ENCODE assay signal across 29 cellular contexts in the genomic region with DNA sequence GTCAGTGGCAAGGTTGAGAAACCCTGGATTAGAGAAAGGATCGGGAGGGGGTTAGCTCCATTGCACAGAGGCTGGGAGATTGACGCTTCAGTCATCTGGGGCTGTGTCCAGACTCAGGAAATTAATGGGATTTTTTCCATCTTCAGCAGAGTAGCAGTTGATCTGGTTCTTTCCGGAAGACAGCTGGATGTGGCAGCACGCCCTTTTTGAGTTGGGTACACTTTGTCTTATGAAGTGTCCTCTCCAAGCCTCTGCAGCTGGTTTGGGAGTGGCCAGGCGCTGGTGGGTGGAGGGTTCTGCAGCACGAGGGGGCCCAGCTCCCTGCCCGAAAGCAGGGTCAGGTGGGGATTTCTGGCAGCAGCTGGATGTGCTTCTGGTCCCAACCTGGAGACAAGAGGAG.
"Had no signal": no experiment of that assay in that cellular context is flagged by ENCODE, and none has a peak within 500 bp of the region (broad histone marks: within the 10 kb centered on the region; RNA-seq: fewer than 3 reads in every experiment).

No MANE protein-coding gene starts in this region.

- H3K27ac ChIP-seq: adrenal gland, body of pancreas, cardiac muscle cell, colonic mucosa, epithelial cell of prostate, esophagus squamous epithelium, left lung, parathyroid adenoma, right atrium auricular region, spleen, transverse colon, VCaP had no signal

- H3K27ac Mint-ChIP-seq: activated naive CD4-positive, alpha-beta T cell treated with anti-CD3 and anti-CD28 coated beads for 36 hours; activated naive CD8-positive, alpha-beta T cell treated with anti-CD3 and anti-CD28 coated beads for 36 hours; naive B cell; nephron progenitor cell had no signal

- H3K4me3 Mint-ChIP-seq: activated naive CD4-positive, alpha-beta T cell treated with anti-CD3 and anti-CD28 coated beads for 36 hours; activated naive CD8-positive, alpha-beta T cell treated with anti-CD3 and anti-CD28 coated beads for 36 hours; naive B cell; nephron progenitor cell had no signal

- H3K4me3 ChIP-seq: adrenal gland, body of pancreas, cardiac muscle cell, colonic mucosa, esophagus squamous epithelium, left lung, lung, mucosa of descending colon, right atrium auricular region, spleen, transverse colon had no signal

- H2AFZ ChIP-seq: parathyroid adenoma had no signal

- H3K4me1 Mint-ChIP-seq: activated naive CD8-positive, alpha-beta T cell treated with anti-CD3 and anti-CD28 coated beads for 36 hours; naive B cell; nephron progenitor cell had no signal

- DNase-seq: activated CD4-positive, alpha-beta T cell treated with anti-CD3 and anti-CD28 coated beads for 4 hours; activated CD4-positive, alpha-beta T cell treated with anti-CD3 and anti-CD28 coated beads, Interleukin-2, amount 50 U/mL, for 4 hours; activated effector memory CD4-positive, alpha-beta T cell treated with anti-CD3 and anti-CD28 coated beads, Interleukin-2, amount 50 U/mL, for 16 hours; activated naive CD4-positive, alpha-beta T cell treated with anti-CD3 and anti-CD28 coated beads for 36 hours; activated naive CD8-positive, alpha-beta T cell treated with anti-CD3 and anti-CD28 coated beads for 36 hours; adrenal gland; aorta; body of pancreas; cerebellar nuclear complex; colonic mucosa; effector CD8-positive, alpha-beta T cell; esophagus squamous epithelium; foreskin melanocyte; glutamatergic neuron; left lung; mucosa of descending colon; naive B cell; nephron progenitor cell; nucleus accumbens; spleen; stimulated activated naive CD4-positive, alpha-beta T cell; T-helper 9 cell; transverse colon had no signal

- H3K9me3 ChIP-seq: adrenal gland, body of pancreas, colonic mucosa, esophagus squamous epithelium, left lung, mucosa of descending colon, right atrium auricular region, spleen, transverse colon had no signal

- H3K4me1 ChIP-seq: adrenal gland, body of pancreas, colonic mucosa, esophagus squamous epithelium, left lung, parathyroid adenoma, right atrium auricular region, spleen, transverse colon had no signal

- H3K27me3 ChIP-seq: body of pancreas, cardiac muscle cell, colonic mucosa had no signal

- ATAC-seq: body of pancreas, left lung, mucosa of descending colon had no signal

- H3K9me3 Mint-ChIP-seq: activated naive CD4-positive, alpha-beta T cell treated with anti-CD3 and anti-CD28 coated beads for 36 hours; activated naive CD8-positive, alpha-beta T cell treated with anti-CD3 and anti-CD28 coated beads for 36 hours; nephron progenitor cell had no signal

- H3K36me3 ChIP-seq: adrenal gland, cardiac muscle cell, colonic mucosa, esophagus squamous epithelium, left lung, right atrium auricular region, spleen, transverse colon had no signal

- H3K36me3 Mint-ChIP-seq: activated naive CD8-positive, alpha-beta T cell treated with anti-CD3 and anti-CD28 coated beads for 36 hours had no signal

- H3K9ac ChIP-seq: parathyroid adenoma had no signal
